8 cellular contexts compared by ENCODE assay signal in the genomic region with DNA sequence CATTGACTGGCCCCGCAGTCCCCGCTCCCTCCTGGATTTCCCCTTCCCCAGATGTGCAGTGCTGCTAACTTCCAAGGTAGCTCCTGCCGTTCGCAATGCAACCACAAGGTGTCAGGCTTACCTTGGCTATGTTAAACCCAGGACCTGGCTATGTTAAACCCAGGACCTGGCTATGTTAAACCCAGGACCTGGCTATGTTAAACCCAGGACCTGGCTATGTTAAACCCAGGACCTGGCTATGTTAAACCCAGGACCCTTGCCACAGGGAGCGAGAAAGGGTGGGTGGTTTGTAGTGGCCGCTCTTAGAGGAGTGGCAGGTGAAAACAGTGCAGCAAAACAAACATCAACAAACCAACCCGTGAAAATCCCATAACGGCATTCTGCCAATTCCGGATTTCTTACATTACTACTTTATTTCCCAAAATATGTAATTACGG. TPM values are rescaled to one million over a fixed set of nuclear protein-coding genes. Genes with fewer than 3 reads are reported as not detected.
DNase-seq lines count a peak whose midpoint lies in the region; ATAC-seq and TF ChIP-seq lines count a peak whose summit lies in the region.

No MANE protein-coding gene starts in this region.

- H3K27me3 ChIP-seq in Caco-2 (replicated peaks; ENCODE audit: control insufficient read depth, insufficient read depth, low read length) (peaks cover 20% of the 10 kb centered on the region), KMS-11 (ENCODE audit: insufficient read depth, low read depth) (peaks cover 6% of the 10 kb centered on the region; the same call in 1 of the 2 replicates), SU-DHL-6 (ENCODE audit: low read length) (no peaks in the 10 kb centered on the region), left ventricle myocardium inferior (ENCODE audit: low read depth) (peaks cover 46% of the 10 kb centered on the region)

- peaks cover 5% of the 10 kb centered on the region for H3K4me1 ChIP-seq in Caco-2
- peaks cover 3% of the 10 kb centered on the region for H3K4me1 ChIP-seq in KMS-11 (ENCODE audit: low read depth, poor library complexity, severe bottlenecking)
- H3K4me1 ChIP-seq in left ventricle myocardium inferior = peaks cover 37% of the 10 kb centered on the region

- H3K4me3 Mint-ChIP-seq in Caco-2 (ENCODE audit: unreplicated experiment) = no peak overlapping the region

- no peak overlapping the region for H3K9ac ChIP-seq in KMS-11
- H3K9ac ChIP-seq in SU-DHL-6 (ENCODE audit: low read length) = no peak overlapping the region

- H3K27ac Mint-ChIP-seq in Caco-2 (ENCODE audit: unreplicated experiment) = no peak overlapping the region

- no peaks in the 10 kb centered on the region for H3K9me2 ChIP-seq in SU-DHL-6 (replicated peaks; ENCODE audit: insufficient read depth, low read length)

- no peak overlapping the region for H3K4me3 ChIP-seq in Caco-2 (ENCODE audit: low read depth, low read length)
- H3K4me3 ChIP-seq in KMS-11 (IDR thresholded peaks at IDR 0.05; ENCODE audit: insufficient read depth, low read depth, low read length) = no peak overlapping the region
- H3K4me3 ChIP-seq in SU-DHL-6 (ENCODE audit: insufficient read depth, low read length, poor library complexity, severe bottlenecking) = no peak overlapping the region
- no peak overlapping the region for H3K4me3 ChIP-seq in left ventricle myocardium inferior
- no peak overlapping the region for H3K4me3 ChIP-seq in retinal pigment epithelial cell (ENCODE audit: low read length)

- DNase-seq in Caco-2 (peak; percentile 89 to 93), left ventricle myocardium inferior (peak; percentile 65), retinal pigment epithelial cell (ENCODE audit: low read depth) (no peak)
- DNase-seq in activated naive CD8-positive, alpha-beta T cell treated with anti-CD3 and anti-CD28 coated beads, Interleukin-2, amount 50 U/mL, for 16 hours (ENCODE audit: low read depth, low spot score) = peak; percentile 41

- H3K36me3 Mint-ChIP-seq in Caco-2 (ENCODE audit: insufficient read depth, unreplicated experiment) = no peaks in the 10 kb centered on the region

- H3K27me3 Mint-ChIP-seq in Caco-2 (ENCODE audit: insufficient read depth, unreplicated experiment) = peaks cover 32% of the 10 kb centered on the region

- intact Hi-C loops in Caco-2 (cut with micrococcal nuclease; ENCODE audit: unreplicated experiment) (loop anchor here (1.0 to 5.0 kb wide), 4 partner anchors 41 to 463 kb away; no protein-coding TSS in a partner anchor), left ventricle myocardium inferior (cut with micrococcal nuclease) (loop anchor here (10.0 kb wide), 2 partner anchors 303 to 463 kb away; no protein-coding TSS in a partner anchor)

- POLR2A ChIA-PET in Caco-2 (lab: Charles Lee) = interaction anchor here (1.0 kb wide), 1 partner anchor 431 kb away, joined by 4 read pairs; no protein-coding TSS in a partner anchor

- no TSS peak for BruUV-seq in Caco-2 (replicated peaks; lab: Mats Ljungman, UMichigan)

- no peaks in the 10 kb centered on the region for H3F3A ChIP-seq in SU-DHL-6 (ENCODE audit: insufficient read depth)

- H3K79me2 ChIP-seq in KMS-11 (ENCODE audit: insufficient read depth, low read depth) (no peaks in the 10 kb centered on the region), SU-DHL-6 (ENCODE audit: insufficient read depth, low read length) (no peaks in the 10 kb centered on the region)

- H3K4me1 Mint-ChIP-seq in Caco-2 (ENCODE audit: low read depth, unreplicated experiment) = peaks cover 14% of the 10 kb centered on the region

- H3K4me2 ChIP-seq in KMS-11 (no peak overlapping the region), SU-DHL-6 (ENCODE audit: low read depth, low read length, poor library complexity, severe bottlenecking) (no peak overlapping the region)

- H4K20me1 ChIP-seq in KMS-11 (ENCODE audit: insufficient read depth) (no peaks in the 10 kb centered on the region), SU-DHL-6 (ENCODE audit: low read depth, low read length) (no peaks in the 10 kb centered on the region)

- H3K36me3 ChIP-seq in Caco-2 (ENCODE audit: control insufficient read depth, insufficient read depth, low read length) (no peaks in the 10 kb centered on the region), KMS-11 (ENCODE audit: insufficient read depth) (no peaks in the 10 kb centered on the region), SU-DHL-6 (ENCODE audit: low read length) (no peaks in the 10 kb centered on the region), left ventricle myocardium inferior (no peaks in the 10 kb centered on the region)

- H3K9me3 ChIP-seq in Caco-2 (no peaks in the 10 kb centered on the region), SU-DHL-6 (ENCODE audit: insufficient read depth, low read length) (no peaks in the 10 kb centered on the region), left ventricle myocardium inferior (replicated peaks) (no peaks in the 10 kb centered on the region)

- CTCF ChIA-PET in Caco-2 (lab: Charles Lee) = interaction anchor here (0.5 to 5.6 kb wide), 42 partner anchors 11 to 814 kb away, joined by 3 to 132 read pairs (median 4); a partner anchor contains a TSS

- ATAC-seq in GM19463 (IDR thresholded peaks at IDR 0.05; ENCODE audit: unreplicated experiment) = peak; percentile 59
- ATAC-seq in HG03095 (IDR thresholded peaks at IDR 0.05; ENCODE audit: unreplicated experiment) = no peak

- H3K9me3 Mint-ChIP-seq in Caco-2 (ENCODE audit: unreplicated experiment) = no peaks in the 10 kb centered on the region

- peak; percentile 87 to 93 for TF ChIP-seq CTCF in Caco-2 (IDR thresholded peaks at IDR 0.05; ENCODE audit: insufficient read depth in 1 of 2, low read depth in 1 of 2, low read length in 1 of 2, severe bottlenecking in 1 of 2, unreplicated experiment in 1 of 2)
- peak; percentile 69 for TF ChIP-seq CTCF in KMS-11 (conservative IDR thresholded peaks at IDR 0.05; ENCODE audit: low read depth, low read length)
- TF ChIP-seq CTCF in SU-DHL-6 (IDR thresholded peaks at IDR 0.05; ENCODE audit: insufficient read depth, low read length, poor library complexity, severe bottlenecking) = peak; percentile 14
- TF ChIP-seq CTCF in left ventricle myocardium inferior (IDR thresholded peaks at IDR 0.05; ENCODE audit: borderline replicate concordance) = peak; percentile 74
- peak; percentile 84 for TF ChIP-seq CTCF in retinal pigment epithelial cell (conservative IDR thresholded peaks at IDR 0.05; ENCODE audit: low read depth, low read length)

- H2AFZ ChIP-seq in KMS-11 (ENCODE audit: low read depth) (no peak overlapping the region), SU-DHL-6 (ENCODE audit: low read depth, low read length, severe bottlenecking) (no peak overlapping the region)

- H3K27ac ChIP-seq in KMS-11 (no peak overlapping the region), SU-DHL-6 (ENCODE audit: low read depth, low read length) (no peak overlapping the region), left ventricle myocardium inferior (replicated peaks) (no peak overlapping the region)

RNA-seq across cellular contexts. Expression of a gene that starts 2.9 kb away (rescaled TPM):
- total RNA-seq in Caco-2 (2022) = not detected in 2 replicates
- total RNA-seq in left ventricle myocardium inferior = 0.85 TPM

RNA-seq across cellular contexts. Expression of a gene that starts 17.1 kb away (rescaled TPM):
- total RNA-seq in Caco-2 (2022) (0.12 and 0.20 TPM in 2 replicates), left ventricle myocardium inferior (22.9 TPM)

Comparison
In these comparisons a context has a peak if more than half of its experiments do, and no peak if none do; other contexts are left out.
1. CTCF ChIP-seq: peak in every context shown above with its lines; median percentile 90 in Caco-2; 84 in retinal pigment epithelial cell; 74 in left ventricle myocardium inferior; 69 in KMS-11; 14 in SU-DHL-6.
2. RNA of a gene that starts 17.1 kb away (total RNA-seq): 22.9 TPM in left ventricle myocardium inferior (single experiment); 0.12 to 0.20 TPM in Caco-2; every median in the first group is over 10 times any median in the second.